ENCODE assay signal across 1 cellular context in genomic region chr3:61009025-61009424, GRCh38.
TF ChIP-seq lines count a peak whose summit lies in the region.

No MANE protein-coding gene starts in this region.

TF ChIP-seq in HepG2, 621 proteins besides CTCF, POLR2A, EP300 and RAD21 (continued from another document):
- TF ChIP-seq, protein P1, sequence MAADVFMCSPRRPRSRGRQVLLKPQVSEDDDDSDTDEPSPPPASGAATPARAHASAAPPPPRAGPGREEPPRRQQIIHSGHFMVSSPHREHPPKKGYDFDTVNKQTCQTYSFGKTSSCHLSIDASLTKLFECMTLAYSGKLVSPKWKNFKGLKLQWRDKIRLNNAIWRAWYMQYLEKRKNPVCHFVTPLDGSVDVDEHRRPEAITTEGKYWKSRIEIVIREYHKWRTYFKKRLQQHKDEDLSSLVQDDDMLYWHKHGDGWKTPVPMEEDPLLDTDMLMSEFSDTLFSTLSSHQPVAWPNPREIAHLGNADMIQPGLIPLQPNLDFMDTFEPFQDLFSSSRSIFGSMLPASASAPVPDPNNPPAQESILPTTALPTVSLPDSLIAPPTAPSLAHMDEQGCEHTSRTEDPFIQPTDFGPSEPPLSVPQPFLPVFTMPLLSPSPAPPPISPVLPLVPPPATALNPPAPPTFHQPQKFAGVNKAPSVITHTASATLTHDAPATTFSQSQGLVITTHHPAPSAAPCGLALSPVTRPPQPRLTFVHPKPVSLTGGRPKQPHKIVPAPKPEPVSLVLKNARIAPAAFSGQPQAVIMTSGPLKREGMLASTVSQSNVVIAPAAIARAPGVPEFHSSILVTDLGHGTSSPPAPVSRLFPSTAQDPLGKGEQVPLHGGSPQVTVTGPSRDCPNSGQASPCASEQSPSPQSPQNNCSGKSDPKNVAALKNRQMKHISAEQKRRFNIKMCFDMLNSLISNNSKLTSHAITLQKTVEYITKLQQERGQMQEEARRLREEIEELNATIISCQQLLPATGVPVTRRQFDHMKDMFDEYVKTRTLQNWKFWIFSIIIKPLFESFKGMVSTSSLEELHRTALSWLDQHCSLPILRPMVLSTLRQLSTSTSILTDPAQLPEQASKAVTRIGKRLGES (CRISPR knock-in tag; IDR thresholded peaks at IDR 0.05; ENCODE audit: borderline replicate concordance): no peak
- no peak for TF ChIP-seq ZNF331 (CRISPR knock-in tag; IDR thresholded peaks at IDR 0.05)
- no peak for TF ChIP-seq RBM39 (IDR thresholded peaks at IDR 0.05; ENCODE audit: low read depth, low read length, poor library complexity, severe bottlenecking)
